In the genomic region with DNA sequence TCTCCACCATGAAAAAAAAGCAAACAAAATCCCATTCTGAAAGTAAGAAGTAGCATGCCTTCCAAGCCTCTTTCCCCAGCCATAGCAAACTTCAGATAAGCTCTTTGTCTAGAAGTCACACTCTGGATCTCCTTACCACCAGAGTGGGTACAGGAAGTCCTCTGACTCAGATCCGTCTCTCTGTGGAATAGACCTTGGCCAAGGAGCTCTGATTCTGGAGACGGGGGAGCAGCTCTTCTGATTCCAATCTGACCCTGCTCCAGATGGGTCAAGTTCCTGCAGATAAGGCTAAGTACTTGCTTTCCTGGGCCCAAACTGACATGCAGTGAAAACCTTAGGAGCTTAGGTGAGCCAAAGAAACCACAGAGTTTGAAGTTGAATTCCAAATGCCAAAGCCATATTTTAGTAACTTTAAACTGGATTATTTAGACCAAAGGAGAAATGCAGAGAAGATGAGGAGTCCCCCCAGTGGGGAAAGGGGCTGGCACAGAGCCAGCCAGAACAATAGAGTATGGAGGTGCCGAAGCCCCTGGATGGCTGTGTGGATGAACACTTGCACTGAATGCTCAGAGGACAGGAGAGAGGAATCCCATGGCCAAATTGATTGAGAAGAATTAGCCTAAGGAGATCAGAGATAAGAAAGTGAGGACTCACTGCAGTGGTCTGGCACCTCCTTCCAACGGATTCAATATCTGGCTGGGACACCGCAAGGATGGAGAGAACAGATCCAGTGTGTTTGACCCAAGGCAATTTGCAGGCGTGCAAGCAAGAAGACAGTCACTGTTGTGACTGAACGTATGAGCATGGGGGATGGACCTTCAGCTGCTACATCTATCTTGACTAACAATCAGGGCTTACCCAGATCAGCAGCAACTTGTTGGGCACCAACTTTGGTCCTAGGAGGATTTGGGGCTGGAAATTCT, we compare ENCODE assay signal across 1 cellular context.
TF ChIP-seq lines count a peak whose summit lies in the region.

No MANE protein-coding gene starts in this region.

TF ChIP-seq in K562, 482 proteins besides CTCF, POLR2A, EP300 and RAD21 (continued from another document):
- TF ChIP-seq ARID3B (CRISPR knock-in tag; IDR thresholded peaks at IDR 0.05; ENCODE audit: borderline replicate concordance): no peak
- TF ChIP-seq STAT6 (CRISPR knock-in tag; IDR thresholded peaks at IDR 0.05): no peak
- TF ChIP-seq TAL1 (IDR thresholded peaks at IDR 0.05): peak; percentile 36
- peak; percentile 73 for TF ChIP-seq CBFA2T3 (IDR thresholded peaks at IDR 0.05)
- no peak; the same call in none of the 2 replicates for TF ChIP-seq MTA2 (IDR thresholded peaks at IDR 0.05; ENCODE audit: low read depth)
- no peak for TF ChIP-seq ZNF274 (IDR thresholded peaks at IDR 0.05; ENCODE audit: borderline replicate concordance, low read depth, low read length)
- 0 out of 2 replicates have a peak, but pooled peaks have one; percentile 9 for TF ChIP-seq ETV1 (tag; conservative IDR thresholded peaks at IDR 0.05; ENCODE audit: low read depth)
- TF ChIP-seq SOX6 (IDR thresholded peaks at IDR 0.05): peak; percentile 28; the same call in 1 of the 2 replicates
- peak in 1 of 2 experiments; percentile 52; a peak in 2 of 4 replicates for TF ChIP-seq HDAC1 (IDR thresholded peaks at IDR 0.05)
- peak; percentile 67; the same call in 1 of the 2 replicates for TF ChIP-seq SMARCA4 (IDR thresholded peaks at IDR 0.05)
- TF ChIP-seq NR2C2 (CRISPR knock-in tag; IDR thresholded peaks at IDR 0.05): no peak
- TF ChIP-seq NR2C2 (tag; IDR thresholded peaks at IDR 0.05): peak; percentile 34; the same call in 1 of the 2 replicates
- TF ChIP-seq TEAD4 (IDR thresholded peaks at IDR 0.05; ENCODE audit: low read length): peak; percentile 71
- no peak for TF ChIP-seq TEAD4 (CRISPR knock-in tag; IDR thresholded peaks at IDR 0.05; ENCODE audit: borderline replicate concordance)
- TF ChIP-seq RCOR1 (IDR thresholded peaks at IDR 0.05; ENCODE audit: borderline replicate concordance in 1 of 2, low read depth in 2 of 2, low read length in 2 of 2): peak in 1 of 2 experiments; percentile 88; a peak in 2 of 4 replicates
- TF ChIP-seq NFE2 (IDR thresholded peaks at IDR 0.05; ENCODE audit: low read depth): 0 out of 2 replicates have a peak, but pooled peaks have one; percentile 32
- TF ChIP-seq DPF2 (IDR thresholded peaks at IDR 0.05): peak; percentile 79
- 0 out of 4 replicates have a peak, but pooled peaks of 1 of the 2 experiments have one; percentile 37 for TF ChIP-seq MAZ (CRISPR knock-in tag; conservative IDR thresholded peaks at IDR 0.05 in 1 of 2, IDR thresholded peaks at IDR 0.05 in 1 of 2)
- TF ChIP-seq, protein P1, sequence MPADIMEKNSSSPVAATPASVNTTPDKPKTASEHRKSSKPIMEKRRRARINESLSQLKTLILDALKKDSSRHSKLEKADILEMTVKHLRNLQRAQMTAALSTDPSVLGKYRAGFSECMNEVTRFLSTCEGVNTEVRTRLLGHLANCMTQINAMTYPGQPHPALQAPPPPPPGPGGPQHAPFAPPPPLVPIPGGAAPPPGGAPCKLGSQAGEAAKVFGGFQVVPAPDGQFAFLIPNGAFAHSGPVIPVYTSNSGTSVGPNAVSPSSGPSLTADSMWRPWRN (IDR thresholded peaks at IDR 0.05; ENCODE audit: low read depth): 0 out of 2 replicates have a peak, but pooled peaks have one; percentile 24
- TF ChIP-seq ZFP1 (CRISPR knock-in tag; IDR thresholded peaks at IDR 0.05): no peak
- TF ChIP-seq SNAPC5 (CRISPR knock-in tag; IDR thresholded peaks at IDR 0.05): no peak
- TF ChIP-seq SMARCE1 (IDR thresholded peaks at IDR 0.05): peak; percentile 74
